23 cellular contexts compared by ENCODE assay signal in genomic region chr19:43847884-43848283, GRCh38. TPM values are rescaled to one million over a fixed set of nuclear protein-coding genes. Genes with fewer than 3 reads are reported as not detected.
"Had no signal": no experiment of that assay in that cellular context is flagged by ENCODE, and none has a peak within 500 bp of the region (broad histone marks: within the 10 kb centered on the region; RNA-seq: fewer than 3 reads in every experiment).

No MANE protein-coding gene starts in this region.

- H3K79me2 ChIP-seq: hepatocyte had no signal

- H3K4me1 ChIP-seq: gastrocnemius medialis, lower lobe of right lung, spleen had no signal

- H3K27ac ChIP-seq: epithelial cell of prostate, gastrocnemius medialis, hepatocyte, lower lobe of right lung, neutrophil, spleen, VCaP had no signal

- H3K27ac Mint-ChIP-seq: activated CD8-positive, alpha-beta T cell treated with anti-CD3 and anti-CD28 coated beads, Interleukin-2, amount 10 ng/mL, durations not matched to agents 7 days and 5 days; activated naive CD8-positive, alpha-beta T cell treated with anti-CD3 and anti-CD28 coated beads, Interleukin-2, amount 50 U/mL, for 24 hours; activated T-helper 1 cell treated with anti-CD3 and anti-CD28 coated beads, Interleukin-12 subunit alpha, Interleukin-12 subunit beta, Interleukin-2, Interleukin-4 antibody, amounts not matched to agents 30 ng/mL and 10 ng/mL and 1 ng/mL, durations not matched to agents 14 hours and 24 hours and 36 hours; naive thymus-derived CD4-positive, alpha-beta T cell; stimulated activated naive B cell treated with anti-CD40 and anti-IgM and Interleukin-4, amounts not matched to agents 10 μg/mL and 1 μg/mL and 100 μg/mL, for 72 hours; type B pancreatic cell had no signal

- H3K36me3 ChIP-seq: neutrophil had no signal

- H3K27me3 Mint-ChIP-seq: activated naive CD8-positive, alpha-beta T cell treated with anti-CD3 and anti-CD28 coated beads, Interleukin-2, amount 50 U/mL, for 24 hours; naive thymus-derived CD4-positive, alpha-beta T cell; stimulated activated naive B cell treated with anti-CD40 and anti-IgM and Interleukin-4, amounts not matched to agents 10 μg/mL and 1 μg/mL and 100 μg/mL, for 72 hours; type B pancreatic cell had no signal

- H3K27me3 ChIP-seq: gastrocnemius medialis, hepatocyte, neutrophil, spleen had no signal

- ATAC-seq: activated CD8-positive, alpha-beta T cell treated with anti-CD3 and anti-CD28 coated beads, Interleukin-2, amount 10 ng/mL, durations not matched to agents 7 days and 5 days; activated naive CD8-positive, alpha-beta T cell treated with anti-CD3 and anti-CD28 coated beads, Interleukin-2, amount 50 U/mL, for 24 hours; gastrocnemius medialis; lower lobe of right lung; naive thymus-derived CD4-positive, alpha-beta T cell; stimulated activated naive B cell treated with anti-CD40 and anti-IgM and Interleukin-4, amounts not matched to agents 10 μg/mL and 1 μg/mL and 100 μg/mL, for 72 hours had no signal

- DNase-seq: activated CD4-positive, alpha-beta T cell treated with anti-CD3 and anti-CD28 coated beads for 4 hours; activated CD8-positive, alpha-beta T cell treated with anti-CD3 and anti-CD28 coated beads, Interleukin-2, amount 10 ng/mL, durations not matched to agents 7 days and 5 days; activated naive CD4-positive, alpha-beta T cell; activated naive CD8-positive, alpha-beta T cell treated with anti-CD3 and anti-CD28 coated beads, Interleukin-2, amount 50 U/mL, for 24 hours; caudate nucleus; cortex of kidney; effector CD8-positive, alpha-beta T cell; gastrocnemius medialis; kidney glomerular epithelial cell; lower lobe of right lung; midbrain; naive thymus-derived CD4-positive, alpha-beta T cell; spleen; stimulated activated CD4-positive, alpha-beta T cell treated with anti-CD3 and anti-CD28 coated beads, Interleukin-2, amount 100 ng/mL, for 24 hours; stimulated activated naive B cell treated with anti-CD40 and anti-IgM and Interleukin-4, amounts not matched to agents 10 μg/mL and 1 μg/mL and 100 μg/mL, for 72 hours; substantia nigra; T-helper 9 cell had no signal

- H3K4me2 ChIP-seq: hepatocyte had no signal

- H3K4me1 Mint-ChIP-seq: activated naive CD8-positive, alpha-beta T cell treated with anti-CD3 and anti-CD28 coated beads, Interleukin-2, amount 50 U/mL, for 24 hours; naive thymus-derived CD4-positive, alpha-beta T cell; stimulated activated naive B cell treated with anti-CD40 and anti-IgM and Interleukin-4, amounts not matched to agents 10 μg/mL and 1 μg/mL and 100 μg/mL, for 72 hours had no signal

- H2AFZ ChIP-seq: hepatocyte had no signal

- H3K4me3 Mint-ChIP-seq: activated CD8-positive, alpha-beta T cell treated with anti-CD3 and anti-CD28 coated beads, Interleukin-2, amount 10 ng/mL, durations not matched to agents 7 days and 5 days; activated naive CD8-positive, alpha-beta T cell treated with anti-CD3 and anti-CD28 coated beads, Interleukin-2, amount 50 U/mL, for 24 hours; activated T-helper 1 cell treated with anti-CD3 and anti-CD28 coated beads, Interleukin-12 subunit alpha, Interleukin-12 subunit beta, Interleukin-2, Interleukin-4 antibody, amounts not matched to agents 30 ng/mL and 10 ng/mL and 1 ng/mL, durations not matched to agents 14 hours and 24 hours and 36 hours; naive thymus-derived CD4-positive, alpha-beta T cell; stimulated activated naive B cell treated with anti-CD40 and anti-IgM and Interleukin-4, amounts not matched to agents 10 μg/mL and 1 μg/mL and 100 μg/mL, for 72 hours; type B pancreatic cell had no signal

- H3K4me3 ChIP-seq: hepatocyte, lower lobe of right lung, spleen had no signal

RNA-seq across cellular contexts. Expression of gene LYPD5, which starts 45.6 kb away (rescaled TPM):
- total RNA-seq: activated T-helper 1 cell treated with anti-CD3 and anti-CD28 coated beads, Interleukin-12 subunit alpha, Interleukin-12 subunit beta, Interleukin-2, Interleukin-4 antibody, amounts not matched to agents 30 ng/mL and 10 ng/mL and 1 ng/mL, durations not matched to agents 14 hours and 24 hours and 36 hours had no signal
